In genomic region chr3:192825191-192825590, GRCh38 we compare ENCODE assay signal across 15 cellular contexts.
DNase-seq lines count a peak whose midpoint lies in the region; ATAC-seq, FAIRE-seq and TF ChIP-seq lines count a peak whose summit lies in the region.
"Had no signal": no experiment of that assay in that cellular context is flagged by ENCODE, and none has a peak within 500 bp of the region (broad histone marks: within the 10 kb centered on the region; RNA-seq: fewer than 3 reads in every experiment).

No MANE protein-coding gene starts in this region.

- TF ChIP-seq POLR2A in A549 (IDR thresholded peaks at IDR 0.05; ENCODE audit: low read length) (no peak), K562 (conservative IDR thresholded peaks at IDR 0.05) (no peak), HepG2 (IDR thresholded peaks at IDR 0.05; ENCODE audit: insufficient read depth in 1 of 2, low read depth in 2 of 2, low read length in 2 of 2) (no peak)

- no peaks in the 10 kb centered on the region for H3K36me3 Mint-ChIP-seq in endothelial cell (ENCODE audit: low read depth, unreplicated experiment)
- no peaks in the 10 kb centered on the region for H3K36me3 Mint-ChIP-seq in activated CD8-positive, alpha-beta T cell treated with anti-CD3 and anti-CD28 coated beads for 36 hours (ENCODE audit: low read depth)
- H3K36me3 Mint-ChIP-seq: CD8-positive, alpha-beta memory T cell had no signal

- H3K4me1 ChIP-seq in A549 (peaks cover 28% of the 10 kb centered on the region; the same call in 2 of the 3 replicates), K562 (replicated peaks in 1 of 2; ENCODE audit: control insufficient read depth in 2 of 2, insufficient read depth in 2 of 2, low read length in 2 of 2) (no peaks in the 10 kb centered on the region), HepG2 (ENCODE audit: insufficient read depth, low read length) (peaks cover 11% of the 10 kb centered on the region; the same call in 1 of the 2 replicates)

- no peaks in the 10 kb centered on the region for H3K9me3 Mint-ChIP-seq in endothelial cell (ENCODE audit: unreplicated experiment)
- no peaks in the 10 kb centered on the region for H3K9me3 Mint-ChIP-seq in activated CD8-positive, alpha-beta T cell treated with anti-CD3 and anti-CD28 coated beads for 36 hours

- FAIRE-seq in A549 (lab: Jason Lieb, UNC) (no peak), K562 (lab: Jason Lieb, UNC) (no peak), HepG2 (lab: Jason Lieb, UNC) (no peak)

- H3K27ac Mint-ChIP-seq in endothelial cell (ENCODE audit: unreplicated experiment), result no peak overlapping the region
- H3K27ac Mint-ChIP-seq in activated CD8-positive, alpha-beta T cell treated with anti-CD3 and anti-CD28 coated beads for 36 hours, result no peak overlapping the region

- 85% methylated on average over 2 of the region's 2 CpGs for WGBS in A549 (ENCODE audit: missing lambda C conversion rate)
- 3% methylated on average over 2 of the region's 2 CpGs for WGBS in K562 (ENCODE audit: insufficient coverage, low coverage, missing lambda C conversion rate)
- WGBS in HepG2 (ENCODE audit: low lambda C conversion rate), result 89% methylated on average over 2 of the region's 2 CpGs

- TF ChIP-seq EP300 in A549 (IDR thresholded peaks at IDR 0.05) (no peak), K562 (IDR thresholded peaks at IDR 0.05; ENCODE audit: low read length) (no peak), HepG2 (IDR thresholded peaks at IDR 0.05; ENCODE audit: low read depth in 2 of 2, low read length in 2 of 2) (no peak), HepG2 (CRISPR knock-in tag; IDR thresholded peaks at IDR 0.05; ENCODE audit: borderline replicate concordance) (no peak)

- H3K4me3 ChIP-seq in A549 (no peak overlapping the region), K562 (no peak overlapping the region), HepG2 (replicated peaks in 1 of 3; ENCODE audit: insufficient read depth in 1 of 3, low read depth in 2 of 3, low read length in 3 of 3) (no peak overlapping the region)
- H3K4me3 ChIP-seq: PC-9 had no signal

- H3K4me2 ChIP-seq in A549 (peak overlapping the region; percentile 10; the same call in 2 of the 3 replicates), K562 (ENCODE audit: insufficient read depth, low read length) (no peak overlapping the region), HepG2 (ENCODE audit: low read depth, low read length) (no peak overlapping the region)
- H3K4me2 ChIP-seq: PC-9 had no signal

- CTCF ChIA-PET in A549 (lab: Yijun Ruan, JAX) (interaction anchor here (1.2 to 2.4 kb wide), 2 partner anchors 9 to 216 kb away, joined by 3 to 8 read pairs; no protein-coding TSS in a partner anchor), K562 (lab: Yijun Ruan, JAX; ENCODE audit: low intra/inter-chr PET ratio) (no interaction called here), HepG2 (lab: Yijun Ruan, JAX; ENCODE audit: low intra/inter-chr PET ratio, low total read pairs) (no interaction called here)
- CTCF ChIA-PET in activated CD8-positive, alpha-beta T cell treated with anti-CD3 and anti-CD28 coated beads for 36 hours (lab: Charles Lee), result interaction anchor here (2.1 kb wide), 1 partner anchor 10 kb away, joined by 4 read pairs; no protein-coding TSS in a partner anchor

- no peak for TF ChIP-seq CTCF in A549 (IDR thresholded peaks at IDR 0.05)
- no peak for TF ChIP-seq CTCF in K562 (IDR thresholded peaks at IDR 0.05 in 2 of 3, conservative IDR thresholded peaks at IDR 0.05 in 1 of 3; ENCODE audit: insufficient read depth in 2 of 3, low read depth in 1 of 3, low read length in 3 of 3)
- TF ChIP-seq CTCF in HepG2 (CRISPR knock-in tag; IDR thresholded peaks at IDR 0.05), result no peak
- TF ChIP-seq CTCF in endothelial cell (IDR thresholded peaks at IDR 0.05; ENCODE audit: unreplicated experiment), result no peak
- TF ChIP-seq CTCF in activated CD8-positive, alpha-beta T cell treated with anti-CD3 and anti-CD28 coated beads for 36 hours (IDR thresholded peaks at IDR 0.05), result no peak

- no peak overlapping the region for H2AFZ ChIP-seq in K562 (ENCODE audit: low read depth, low read length)
- no peak overlapping the region for H2AFZ ChIP-seq in HepG2 (ENCODE audit: low read length)
- H2AFZ ChIP-seq: PC-9 had no signal

- peaks cover under 1% of the 10 kb centered on the region for H3K27me3 Mint-ChIP-seq in endothelial cell (ENCODE audit: unreplicated experiment)
- H3K27me3 Mint-ChIP-seq in activated CD8-positive, alpha-beta T cell treated with anti-CD3 and anti-CD28 coated beads for 36 hours, result no peaks in the 10 kb centered on the region

- DNase-seq in A549 (ENCODE audit: low read depth in 1 of 2, low spot score in 1 of 2) (no peak), EH (ENCODE audit: low read depth) (peak; percentile 45), K562 (ENCODE audit: extremely low read depth in 1 of 4, low spot score in 3 of 4) (no peak), HepG2 (ENCODE audit: low spot score) (peak; percentile 10), globus pallidus (ENCODE audit: low spot score) (no peak), endothelial cell (ENCODE audit: low spot score) (no peak)
- no peak for DNase-seq in activated CD8-positive, alpha-beta T cell treated with anti-CD3 and anti-CD28 coated beads for 36 hours
- DNase-seq: CD8-positive, alpha-beta memory T cell; DND-41; GF-D8; MM.1S; NCI-H526 treated with DMSO at 0.1 percent for 48 hours had no signal

- H3K9ac ChIP-seq in K562 (ENCODE audit: insufficient read depth in 1 of 2, low read depth in 2 of 2, low read length in 2 of 2) (no peak overlapping the region), HepG2 (ENCODE audit: insufficient read depth, low read depth, low read length) (no peak overlapping the region)
- H3K9ac ChIP-seq: KMS-11 had no signal

- intact Hi-C loops in K562 (cut with micrococcal nuclease) (no loop called here), HepG2 (cut with micrococcal nuclease; ENCODE audit: unreplicated experiment) (no loop called here)
- intact Hi-C loops in activated CD8-positive, alpha-beta T cell treated with anti-CD3 and anti-CD28 coated beads for 36 hours (cut with micrococcal nuclease), result no loop called here

- H3K79me2 ChIP-seq in K562 (ENCODE audit: control insufficient read depth, insufficient read depth, low read length) (no peaks in the 10 kb centered on the region), HepG2 (ENCODE audit: insufficient read depth, low read length) (no peaks in the 10 kb centered on the region)

- TF ChIP-seq RAD21 in A549 (conservative IDR thresholded peaks at IDR 0.05 in 1 of 2, IDR thresholded peaks at IDR 0.05 in 1 of 2) (no peak), K562 (CRISPR knock-in tag; conservative IDR thresholded peaks at IDR 0.05 in 1 of 2, IDR thresholded peaks at IDR 0.05 in 1 of 2) (no peak), HepG2 (CRISPR knock-in tag; IDR thresholded peaks at IDR 0.05) (no peak)

- H3K27ac ChIP-seq in A549 (no peak overlapping the region; a peak in 1 of 6 replicates), K562 (ENCODE audit: extremely low read depth, low read depth, low read length) (no peak overlapping the region), HepG2 (ENCODE audit: extremely low read length, insufficient read depth, low read length) (no peak overlapping the region)
- H3K27ac ChIP-seq: KMS-11, PC-9 had no signal

- in situ Hi-C loops in K562 (cut with MboI), result loop anchor here (10.0 kb wide), 1 partner anchor 220 kb away; no protein-coding TSS in a partner anchor
- in situ Hi-C loops in HepG2 (cut with HindIII; ENCODE audit: extremely low pct_ligation_motif_present, low pct_unique_long_range_greater_than_20kb), result no loop called here

- no peak overlapping the region for H3K4me3 Mint-ChIP-seq in endothelial cell (ENCODE audit: unreplicated experiment)
- no peak overlapping the region for H3K4me3 Mint-ChIP-seq in activated CD8-positive, alpha-beta T cell treated with anti-CD3 and anti-CD28 coated beads for 36 hours
- H3K4me3 Mint-ChIP-seq: CD8-positive, alpha-beta memory T cell had no signal

- POLR2A ChIA-PET in A549 (lab: Yijun Ruan, JAX) (no interaction called here), K562 (lab: Yijun Ruan, JAX) (interaction anchor here (1.3 kb wide), 1 partner anchor 745 kb away, joined by 4 read pairs; no protein-coding TSS in a partner anchor), HepG2 (lab: Yijun Ruan, JAX) (no interaction called here)
- POLR2A ChIA-PET in activated CD8-positive, alpha-beta T cell treated with anti-CD3 and anti-CD28 coated beads for 36 hours (lab: Charles Lee), result no interaction called here

- ATAC-seq in A549 (no peak), K562 (no peak), HepG2 (no peak), HG02678 (IDR thresholded peaks at IDR 0.05; ENCODE audit: unreplicated experiment) (no peak)
- no peak for ATAC-seq in activated CD8-positive, alpha-beta T cell treated with anti-CD3 and anti-CD28 coated beads for 36 hours

- H3K9me1 ChIP-seq in K562 (ENCODE audit: control insufficient read depth, insufficient read depth, low read length), result no peaks in the 10 kb centered on the region

- no TSS peak for BruUV-seq in K562 (replicated peaks; lab: Mats Ljungman, UMichigan)
- no TSS peak for BruUV-seq in HepG2 (replicated peaks; lab: Mats Ljungman, UMichigan)

- H4K20me1 ChIP-seq in K562 (replicated peaks; ENCODE audit: control insufficient read depth, insufficient read depth, low read length) (no peaks in the 10 kb centered on the region), HepG2 (ENCODE audit: insufficient read depth, low read length) (no peaks in the 10 kb centered on the region)

- no peaks in the 10 kb centered on the region for H3K4me1 Mint-ChIP-seq in endothelial cell (ENCODE audit: unreplicated experiment)
- no peaks in the 10 kb centered on the region for H3K4me1 Mint-ChIP-seq in activated CD8-positive, alpha-beta T cell treated with anti-CD3 and anti-CD28 coated beads for 36 hours (ENCODE audit: low read depth)
- H3K4me1 Mint-ChIP-seq: CD8-positive, alpha-beta memory T cell had no signal

- H3K27me3 ChIP-seq in K562 (ENCODE audit: control insufficient read depth in 2 of 2, insufficient read depth in 2 of 2, low read length in 2 of 2), result peaks cover 0 to 4% of the 10 kb centered on the region in 2 experiments; a peak in 1 of 5 replicates
- no peaks in the 10 kb centered on the region for H3K27me3 ChIP-seq in HepG2 (ENCODE audit: control insufficient read depth in 1 of 2, insufficient read depth in 2 of 2, low read length in 2 of 2)

- H3K9me3 ChIP-seq in A549, result no peaks in the 10 kb centered on the region
- no peaks in the 10 kb centered on the region for H3K9me3 ChIP-seq in K562 (replicated peaks; ENCODE audit: control insufficient read depth, insufficient read depth, low read depth, low read length)
- no peaks in the 10 kb centered on the region for H3K9me3 ChIP-seq in HepG2 (ENCODE audit: low read length)

- H3K36me3 ChIP-seq in K562 (ENCODE audit: control insufficient read depth, insufficient read depth, low read length) (no peaks in the 10 kb centered on the region), HepG2 (replicated peaks in 1 of 2; ENCODE audit: control insufficient read depth in 1 of 2, insufficient read depth in 2 of 2, low read length in 2 of 2) (no peaks in the 10 kb centered on the region)

TF ChIP-seq in A549, 52 proteins besides CTCF, POLR2A, EP300 and RAD21 (continues in another document):
- TF ChIP-seq RNF2 (IDR thresholded peaks at IDR 0.05; ENCODE audit: borderline replicate concordance, low read depth), result no peak
- no peak for TF ChIP-seq CEBPB (IDR thresholded peaks at IDR 0.05)

TF ChIP-seq in K562, 482 proteins besides CTCF, POLR2A, EP300 and RAD21 (continues in another document):
- TF ChIP-seq NFIC (IDR thresholded peaks at IDR 0.05), result peak; percentile 35; the same call in 1 of the 2 replicates

TF ChIP-seq in HepG2, 621 proteins besides CTCF, POLR2A, EP300 and RAD21 (continues in another document):
- TF ChIP-seq ZNF605 (CRISPR knock-in tag; IDR thresholded peaks at IDR 0.05), result no peak
- no peak for TF ChIP-seq HDAC2 (CRISPR knock-in tag; IDR thresholded peaks at IDR 0.05)

Comparison
In these comparisons a context has a peak if more than half of its experiments do, and no peak if none do; other contexts are left out.
1. DNase-seq: peak in EH (single experiment) and HepG2 (single experiment); none in A549 (0 of 2), K562 (0 of 4), globus pallidus (single experiment), endothelial cell (single experiment) and activated CD8-positive, alpha-beta T cell treated with anti-CD3 and anti-CD28 coated beads for 36 hours (single experiment).
2. CTCF ChIA-PET loops: an anchor here in A549 (1.2 to 2.4 kb wide) and activated CD8-positive, alpha-beta T cell treated with anti-CD3 and anti-CD28 coated beads for 36 hours (2.1 kb wide); none called in K562 and HepG2.